Comparison of ENCODE assay signal across 1 cellular context in the genomic region with DNA sequence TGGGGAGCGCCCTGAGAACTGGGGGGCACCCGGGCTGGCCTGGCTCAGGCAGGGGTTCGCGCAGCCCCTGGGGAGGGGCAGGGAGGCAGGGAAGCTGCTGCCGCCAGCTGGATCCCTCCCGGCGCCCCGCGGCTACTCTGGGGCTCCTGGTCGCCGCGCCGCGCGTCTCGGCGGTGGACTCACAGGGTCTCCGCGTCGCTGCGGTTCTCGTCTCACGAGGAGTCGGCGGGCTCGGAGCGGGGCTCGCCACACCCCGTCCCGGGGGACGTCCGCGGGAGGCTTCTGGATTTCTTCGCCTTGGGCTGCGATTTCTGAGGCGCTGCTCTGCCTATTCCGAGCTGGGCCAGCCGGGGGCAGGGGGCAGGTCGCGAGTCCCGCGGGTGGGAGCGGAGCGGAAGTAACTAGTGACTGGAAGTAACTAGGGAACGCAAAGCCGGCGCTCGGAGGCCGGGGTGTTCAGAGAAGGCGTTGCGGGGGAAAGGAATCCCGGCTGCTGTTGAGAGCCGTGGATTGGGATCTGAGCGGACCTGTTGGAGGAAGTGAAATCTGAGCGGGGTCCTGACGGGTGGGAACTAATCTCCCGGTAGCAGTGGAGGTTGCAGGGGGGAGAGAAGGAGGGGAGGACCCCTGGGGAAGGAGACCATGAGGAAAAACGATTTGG.
A peak's percentile ranks its signal among the peaks of the same experiment; 100 is the strongest.
TF ChIP-seq lines count a peak whose summit lies in the region.

No MANE protein-coding gene starts in this region.

TF ChIP-seq in HEK293, 187 proteins besides CTCF, POLR2A, EP300 and RAD21 (continued from another document):
- TF ChIP-seq, protein P1, sequence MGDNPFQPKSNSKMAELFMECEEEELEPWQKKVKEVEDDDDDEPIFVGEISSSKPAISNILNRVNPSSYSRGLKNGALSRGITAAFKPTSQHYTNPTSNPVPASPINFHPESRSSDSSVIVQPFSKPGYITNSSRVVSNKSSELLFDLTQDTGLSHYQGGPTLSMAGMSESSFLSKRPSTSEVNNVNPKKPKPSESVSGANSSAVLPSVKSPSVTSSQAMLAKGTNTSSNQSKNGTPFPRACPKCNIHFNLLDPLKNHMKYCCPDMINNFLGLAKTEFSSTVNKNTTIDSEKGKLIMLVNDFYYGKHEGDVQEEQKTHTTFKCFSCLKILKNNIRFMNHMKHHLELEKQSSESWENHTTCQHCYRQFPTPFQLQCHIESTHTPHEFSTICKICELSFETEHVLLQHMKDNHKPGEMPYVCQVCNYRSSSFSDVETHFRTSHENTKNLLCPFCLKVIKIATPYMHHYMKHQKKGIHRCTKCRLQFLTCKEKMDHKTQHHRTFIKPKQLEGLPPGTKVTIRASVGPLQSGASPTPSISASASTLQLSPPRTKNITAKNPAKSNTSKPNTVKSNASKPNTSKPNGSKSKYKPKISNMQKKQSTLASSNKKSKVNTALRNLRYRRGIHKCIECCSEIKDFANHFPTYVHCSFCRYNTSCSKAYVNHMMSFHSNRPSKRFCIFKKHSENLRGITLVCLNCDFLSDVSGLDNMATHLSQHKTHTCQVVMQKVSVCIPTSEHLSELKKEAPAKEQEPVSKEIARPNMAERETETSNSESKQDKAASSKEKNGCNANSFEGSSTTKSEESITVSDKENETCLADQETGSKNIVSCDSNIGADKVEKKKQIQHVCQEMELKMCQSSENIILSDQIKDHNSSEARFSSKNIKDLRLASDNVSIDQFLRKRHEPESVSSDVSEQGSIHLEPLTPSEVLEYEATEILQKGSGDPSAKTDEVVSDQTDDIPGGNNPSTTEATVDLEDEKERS (tag by site-specific recombination; IDR thresholded peaks at IDR 0.05), result no peak
- no peak for TF ChIP-seq ZNF184 (tag by site-specific recombination; IDR thresholded peaks at IDR 0.05)
- TF ChIP-seq ZNF202 (tag by site-specific recombination; IDR thresholded peaks at IDR 0.05; ENCODE audit: borderline replicate concordance), result no peak
- TF ChIP-seq ZNF175 (tag by site-specific recombination; IDR thresholded peaks at IDR 0.05), result no peak
- TF ChIP-seq YY1 (tag by site-specific recombination; IDR thresholded peaks at IDR 0.05), result no peak; the same call in 1 of the 2 replicates
- no peak for TF ChIP-seq ZNF26 (tag by site-specific recombination; IDR thresholded peaks at IDR 0.05)
- peak; percentile 82 for TF ChIP-seq SCRT1 (tag by site-specific recombination; IDR thresholded peaks at IDR 0.05; ENCODE audit: borderline replicate concordance)
- TF ChIP-seq ZNF121 (tag by site-specific recombination; IDR thresholded peaks at IDR 0.05), result no peak
